ENCODE assay signal across 8 cellular contexts in the genomic region with DNA sequence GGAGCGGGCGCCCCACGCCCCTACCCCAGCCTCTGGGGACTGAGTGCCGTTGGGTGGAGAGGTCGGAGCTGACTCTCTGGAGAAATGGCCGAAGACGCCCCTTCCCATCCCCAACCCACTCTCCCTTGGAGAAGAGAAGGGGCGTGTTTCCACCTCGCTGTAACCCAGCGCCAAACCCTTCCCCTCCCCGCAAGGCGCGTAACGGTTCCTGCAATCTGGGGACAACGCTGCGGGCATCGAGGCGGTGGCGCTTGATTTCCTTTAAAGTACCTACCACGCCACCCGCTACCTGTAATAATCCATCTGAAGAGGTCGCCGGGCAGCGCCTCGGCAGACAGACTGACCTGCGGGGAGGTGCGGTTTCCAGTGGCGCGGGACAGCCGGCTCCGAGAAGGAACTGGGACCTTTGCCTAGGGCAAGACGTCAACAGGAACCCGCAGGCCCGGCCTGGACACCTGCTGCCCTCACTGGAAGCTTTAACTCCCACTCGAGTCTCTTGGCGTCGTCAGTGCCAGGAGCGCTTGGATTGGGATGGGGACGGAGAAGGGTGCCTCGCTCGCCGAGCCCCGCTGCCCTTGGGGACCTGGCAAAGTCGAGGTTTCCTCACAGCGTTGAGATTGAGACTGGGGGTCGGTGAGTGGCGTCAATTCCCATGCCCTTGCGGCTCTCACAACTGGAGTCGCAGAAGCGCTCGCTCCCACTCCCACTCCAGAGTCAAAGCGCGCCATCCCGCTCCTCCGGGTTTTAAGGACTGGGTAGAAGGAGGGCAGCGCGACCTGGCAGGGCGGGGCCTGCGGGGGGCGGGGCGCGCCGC. TPM values are rescaled to one million over a fixed set of nuclear protein-coding genes. Genes with fewer than 3 reads are reported as not detected.
DNase-seq lines count a peak whose midpoint lies in the region; ATAC-seq and TF ChIP-seq lines count a peak whose summit lies in the region.

A gene (minus strand): TSS at position 716 of the 814 bp plus-strand sequence. CDS start 763 bp downstream, outside the sequence.

- H3K36me3 Mint-ChIP-seq in GM23338 (ENCODE audit: low read depth) (peaks cover 4% of the 10 kb centered on the region), osteocyte (ENCODE audit: unreplicated experiment) (peaks cover 29% of the 10 kb centered on the region)
- H3K36me3 Mint-ChIP-seq in T-helper 2 cell treated with Interferon-gamma antibody and Interleukin-4, amounts not matched to agents 5 μg/mL and 100 μg/mL, for 36 hours (ENCODE audit: low read depth) = peaks cover 24% of the 10 kb centered on the region

- H3K27me3 ChIP-seq in GM23338 (ENCODE audit: insufficient read depth) (peaks cover 69% of the 10 kb centered on the region), gastroesophageal sphincter (peaks cover 61% of the 10 kb centered on the region)

- H3K27ac ChIP-seq in GM23338 (ENCODE audit: low read depth) (no peak within 1 kb of the TSS), gastroesophageal sphincter (peak within 1 kb of the TSS; percentile 18 to 90 (median 82))

- peaks cover 26% of the 10 kb centered on the region for H3F3A ChIP-seq in GM23338 (replicated peaks; ENCODE audit: low read depth)

- 5 to 8% methylated on average over 5 to 8 of the region's 63 CpGs for WGBS in gastroesophageal sphincter (ENCODE audit: low coverage in 1 of 2), 2 donors

- H3K4me2 ChIP-seq in GM23338 = peak within 1 kb of the TSS; percentile 77

- H3K4me1 Mint-ChIP-seq in GM23338 (peaks cover 46% of the 10 kb centered on the region), osteocyte (ENCODE audit: unreplicated experiment) (peaks cover 54% of the 10 kb centered on the region)
- H3K4me1 Mint-ChIP-seq in T-helper 2 cell treated with Interferon-gamma antibody and Interleukin-4, amounts not matched to agents 5 μg/mL and 100 μg/mL, for 36 hours (ENCODE audit: low read depth) = peaks cover 38% of the 10 kb centered on the region

- TF ChIP-seq EP300 in gastroesophageal sphincter (IDR thresholded peaks at IDR 0.05) = no peak

- H2AFZ ChIP-seq in GM23338 = peak within 1 kb of the TSS; percentile 97

- TF ChIP-seq POLR2A in gastroesophageal sphincter (IDR thresholded peaks at IDR 0.05) = no peak

- H3K9me3 Mint-ChIP-seq in GM23338 (no peaks in the 10 kb centered on the region; the same call in 2 of the 3 replicates), osteocyte (ENCODE audit: unreplicated experiment) (no peaks in the 10 kb centered on the region)
- H3K9me3 Mint-ChIP-seq in T-helper 2 cell treated with Interferon-gamma antibody and Interleukin-4, amounts not matched to agents 5 μg/mL and 100 μg/mL, for 36 hours = no peaks in the 10 kb centered on the region

- DNase-seq in CD1c-positive myeloid dendritic cell (ENCODE audit: extremely low spot score) = peak; percentile 84
- no peak for DNase-seq in GM23338 (ENCODE audit: low spot score)
- DNase-seq in T-helper 2 cell treated with Interferon-gamma antibody and Interleukin-4, amounts not matched to agents 5 μg/mL and 100 μg/mL, for 36 hours (ENCODE audit: low spot score) = no peak
- DNase-seq in osteocyte (ENCODE audit: extremely low spot score, unreplicated experiment) = no peak
- DNase-seq in HuH-7 (ENCODE audit: low spot score) = no peak

- H3K79me2 ChIP-seq in GM23338 (replicated peaks; ENCODE audit: insufficient read depth) = no peaks in the 10 kb centered on the region

- peaks cover 45% of the 10 kb centered on the region for H3K4me1 ChIP-seq in GM23338 (ENCODE audit: insufficient read depth)
- peaks cover 0 to 51% (median 32%) of the 10 kb centered on the region in 3 donors for H3K4me1 ChIP-seq in gastroesophageal sphincter

- H3K27ac Mint-ChIP-seq in GM23338 (no peak within 1 kb of the TSS), osteocyte (ENCODE audit: unreplicated experiment) (peak within 1 kb of the TSS; percentile 95)
- peak within 1 kb of the TSS; percentile 89 for H3K27ac Mint-ChIP-seq in T-helper 2 cell treated with Interferon-gamma antibody and Interleukin-4, amounts not matched to agents 5 μg/mL and 100 μg/mL, for 36 hours

- H3K36me3 ChIP-seq in GM23338 (ENCODE audit: insufficient read depth) (no peaks in the 10 kb centered on the region), gastroesophageal sphincter (no peaks in the 10 kb centered on the region)

- peak within 1 kb of the TSS; percentile 53 for H3K4me3 ChIP-seq in GM23338
- H3K4me3 ChIP-seq in gastroesophageal sphincter = peak within 1 kb of the TSS; percentile 40 to 60

- H3K9me3 ChIP-seq in gastroesophageal sphincter = no peaks in the 10 kb centered on the region

- H3K4me3 Mint-ChIP-seq in GM23338 (peak within 1 kb of the TSS; percentile 72), osteocyte (ENCODE audit: unreplicated experiment) (peak within 1 kb of the TSS; percentile 75)
- peak within 1 kb of the TSS; percentile 88 for H3K4me3 Mint-ChIP-seq in T-helper 2 cell treated with Interferon-gamma antibody and Interleukin-4, amounts not matched to agents 5 μg/mL and 100 μg/mL, for 36 hours

- peak; percentile 0; the same call in 1 of the 3 replicates for ATAC-seq in GM23338
- no peak for ATAC-seq in gastroesophageal sphincter
- no peak for ATAC-seq in HG03095 (IDR thresholded peaks at IDR 0.05; ENCODE audit: unreplicated experiment)
- no peak for ATAC-seq in HG03135 (IDR thresholded peaks at IDR 0.05; ENCODE audit: unreplicated experiment)

- TF ChIP-seq CTCF in GM23338 (conservative IDR thresholded peaks at IDR 0.05; ENCODE audit: low read depth in 2 of 2) (no peak), gastroesophageal sphincter (IDR thresholded peaks at IDR 0.05) (no peak), osteocyte (IDR thresholded peaks at IDR 0.05) (no peak)

- no peaks in the 10 kb centered on the region for H4K20me1 ChIP-seq in GM23338 (replicated peaks; ENCODE audit: insufficient read depth)

- H3K27me3 Mint-ChIP-seq in GM23338 (ENCODE audit: insufficient read depth, low read depth, poor library complexity) (peaks cover 62% of the 10 kb centered on the region), osteocyte (ENCODE audit: unreplicated experiment) (no peaks in the 10 kb centered on the region)
- peaks cover 37% of the 10 kb centered on the region for H3K27me3 Mint-ChIP-seq in T-helper 2 cell treated with Interferon-gamma antibody and Interleukin-4, amounts not matched to agents 5 μg/mL and 100 μg/mL, for 36 hours (ENCODE audit: low read depth)

- H3K9me2 ChIP-seq in GM23338 (ENCODE audit: insufficient read depth) = no peaks in the 10 kb centered on the region

TF ChIP-seq in GM23338, 12 proteins besides CTCF, POLR2A, EP300 and RAD21:
- TF ChIP-seq EZH2 (IDR thresholded peaks at IDR 0.05; ENCODE audit: low read depth, unreplicated experiment) (peak; percentile 71), NANOG (IDR thresholded peaks at IDR 0.05; ENCODE audit: borderline replicate concordance) (no peak), POLR2AphosphoS5 (IDR thresholded peaks at IDR 0.05; ENCODE audit: low read depth) (no peak), CREB1 (CRISPR knock-in tag; IDR thresholded peaks at IDR 0.05; ENCODE audit: low read depth) (no peak), EZH2phosphoT487 (IDR thresholded peaks at IDR 0.05; ENCODE audit: unreplicated experiment) (peak; percentile 17)

RNA-seq across cellular contexts. Expression of the gene that starts here (rescaled TPM):
- total RNA-seq in GM23338 (2014; rRNA removed; shearing (Covaris generic)) = 2.6 and 6.2 TPM in 2 replicates
- polyA plus RNA-seq in GM23338 (2016; fragmentation: Nextera tagmentation; extraction: Ambion mirVana) = 2.4 and 3.3 TPM in 2 replicates
- total RNA-seq in gastroesophageal sphincter (100 to 1,000 TPM in 1 of 4 donors, 10 to 100 TPM in 3; 19.5 to 156 (median 35.6) TPM), osteocyte (137 and 145 TPM in 2 replicates)
